14 cellular contexts compared by ENCODE assay signal in the genomic region with DNA sequence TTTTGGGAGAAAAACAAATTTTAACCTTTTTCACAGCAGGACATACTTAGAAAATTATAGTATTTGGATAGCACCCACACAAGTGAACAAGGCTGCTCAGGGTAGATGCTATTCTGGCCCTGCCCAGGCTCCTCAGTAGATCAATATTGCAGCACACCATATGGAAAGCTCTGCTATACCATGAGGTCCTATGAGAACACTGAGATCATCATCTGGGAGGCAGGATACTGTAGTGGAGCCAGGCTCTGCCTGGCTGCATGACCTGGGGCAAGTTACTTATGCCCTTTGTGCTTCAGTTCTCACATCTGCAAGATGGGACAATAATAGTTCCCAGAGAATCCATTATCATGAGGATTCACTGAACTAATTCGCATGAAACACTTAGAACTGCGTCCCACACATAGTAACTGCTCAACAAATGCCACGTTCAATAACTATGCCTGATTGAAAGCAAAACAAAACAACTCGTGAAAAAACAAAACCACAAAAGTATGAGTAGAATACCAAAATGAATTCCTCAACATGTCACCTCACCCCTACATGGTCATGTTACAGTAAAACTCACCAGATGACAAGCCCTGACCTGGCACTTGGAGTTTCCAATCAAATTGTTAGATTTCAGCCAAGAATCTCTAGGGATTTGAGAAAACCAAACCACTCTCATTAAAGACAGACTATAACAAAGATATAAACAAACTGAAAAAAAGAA. TPM values are rescaled to one million over a fixed set of nuclear protein-coding genes. Genes with fewer than 3 reads are reported as not detected.
DNase-seq lines count a peak whose midpoint lies in the region; ATAC-seq and TF ChIP-seq lines count a peak whose summit lies in the region.
"Had no signal": no experiment of that assay in that cellular context is flagged by ENCODE, and none has a peak within 500 bp of the region (broad histone marks: within the 10 kb centered on the region; RNA-seq: fewer than 3 reads in every experiment).

No MANE protein-coding gene starts in this region.

- no peaks in the 10 kb centered on the region for H3K27me3 ChIP-seq in BJ (ENCODE audit: control insufficient read depth, insufficient read depth, low read length)
- no peaks in the 10 kb centered on the region for H3K27me3 ChIP-seq in spleen (replicated peaks in 1 of 7)
- H3K27me3 ChIP-seq: transverse colon had no signal

- H3K4me3 ChIP-seq in BJ (ENCODE audit: low read depth, low read length) (no peak overlapping the region), epithelial cell of esophagus (ENCODE audit: low read length) (no peak overlapping the region), spleen (no peak overlapping the region)
- H3K4me3 ChIP-seq: transverse colon had no signal

- 75 to 85% (median 76%) methylated on average over 4 of the region's 4 CpGs for WGBS in spleen, 5 donors

- CTCF ChIA-PET in BJ (lab: Yijun Ruan, JAX): interaction anchor here (1.0 kb wide), 1 partner anchor 54 kb away, joined by 3 read pairs; no protein-coding TSS in a partner anchor

- H3K36me3 ChIP-seq in BJ (ENCODE audit: control insufficient read depth, insufficient read depth, low read length) (no peaks in the 10 kb centered on the region), spleen (peaks cover 0 to 29% (median 4%) of the 10 kb centered on the region in 6 donors)
- H3K36me3 ChIP-seq: transverse colon had no signal

- intact Hi-C loops in head of caudate nucleus (cut with DNase I) (no loop called here), spleen (cut with DNase I; ENCODE audit: low total_unique reads) (no loop called here)

- H3K4me1 ChIP-seq in spleen: no peaks in the 10 kb centered on the region

- POLR2A ChIA-PET in BJ (lab: Charles Lee): no interaction called here

- peak; percentile 52 for ATAC-seq in GM18511 (IDR thresholded peaks at IDR 0.05; ENCODE audit: unreplicated experiment)
- peak; percentile 54 for ATAC-seq in HG03097 (IDR thresholded peaks at IDR 0.05; ENCODE audit: low FRiP score, unreplicated experiment)

- no peak for TF ChIP-seq POLR2A in spleen (IDR thresholded peaks at IDR 0.05)

- no peaks in the 10 kb centered on the region for H3K9me3 ChIP-seq in spleen
- H3K9me3 ChIP-seq: transverse colon had no signal

- TF ChIP-seq CTCF in BJ (IDR thresholded peaks at IDR 0.05; ENCODE audit: insufficient read depth, low read depth, low read length) (no peak), epithelial cell of esophagus (IDR thresholded peaks at IDR 0.05; ENCODE audit: insufficient read depth, low read depth, low read length, missing control alignments) (no peak), spleen (IDR thresholded peaks at IDR 0.05 in 8 of 11, conservative IDR thresholded peaks at IDR 0.05 in 3 of 11) (no peak)

- no peak overlapping the region for H3K27ac ChIP-seq in spleen
- H3K27ac ChIP-seq: transverse colon had no signal

- DNase-seq in BJ (ENCODE audit: low read depth) (peak; percentile 64), epithelial cell of esophagus (ENCODE audit: low read depth) (peak; percentile 21), head of caudate nucleus (no peak), NCI-H1417 (lab: John Stamatoyannopoulos, UW) (no peak), spleen (no peak), NCI-H526 (lab: John Stamatoyannopoulos, UW) (no peak)
- DNase-seq: activated CD4-positive, alpha-beta T cell treated with anti-CD3 and anti-CD28 coated beads for 1 hour; CD4-positive, alpha-beta memory T cell; hypothalamus; NCI-H69; SHP77 treated with DMSO at 0.1 percent for 48 hours; transverse colon had no signal

RNA-seq across cellular contexts. Expression of a gene that starts 31.9 kb away (rescaled TPM):
- polyA plus RNA-seq in BJ (2011; rRNA removed) (26.7 and 27.7 TPM in 2 replicates), spleen (1 to 10 TPM; 1.1 to 2.2 (median 1.6) TPM)
- polyA minus RNA-seq in BJ (2011; rRNA and poly(A)+ RNA removed): 12.1 and 14.4 TPM in 2 replicates
- total RNA-seq in spleen: 10 to 100 TPM in 5 of 7 donors, 1 to 10 TPM in 2; 9.1 to 18.5 (median 12.8) TPM

Comparison
In these comparisons a context has a peak if more than half of its experiments do, and no peak if none do; other contexts are left out.
1. DNase-seq: peak in BJ (single experiment) and epithelial cell of esophagus (single experiment); none in head of caudate nucleus (0 of 42), NCI-H1417 (0 of 3), spleen (single experiment) and NCI-H526 (0 of 2).